Comparison of ENCODE assay signal across 14 cellular contexts in genomic region chr3:187798531-187799520, GRCh38. TPM values are rescaled to one million over a fixed set of nuclear protein-coding genes. Genes with fewer than 3 reads are reported as not detected.
DNase-seq lines count a peak whose midpoint lies in the region; ATAC-seq and TF ChIP-seq lines count a peak whose summit lies in the region.
"Had no signal": no experiment of that assay in that cellular context is flagged by ENCODE, and none has a peak within 500 bp of the region (broad histone marks: within the 10 kb centered on the region; RNA-seq: fewer than 3 reads in every experiment).

No MANE protein-coding gene starts in this region.

- no peaks in the 10 kb centered on the region for H3K27me3 Mint-ChIP-seq in activated CD8-positive, alpha-beta T cell treated with anti-CD3 and anti-CD28 coated beads, Interleukin-2, amount 10 ng/mL, durations not matched to agents 7 days and 5 days (ENCODE audit: low read depth)
- peaks cover 2% of the 10 kb centered on the region for H3K27me3 Mint-ChIP-seq in nephron progenitor cell (ENCODE audit: low read depth, poor library complexity)

- peaks cover 9% of the 10 kb centered on the region for H3K9me3 Mint-ChIP-seq in activated CD8-positive, alpha-beta T cell treated with anti-CD3 and anti-CD28 coated beads, Interleukin-2, amount 10 ng/mL, durations not matched to agents 7 days and 5 days (ENCODE audit: insufficient read depth)
- peaks cover 3% of the 10 kb centered on the region for H3K9me3 Mint-ChIP-seq in nephron progenitor cell

- peaks cover 46% of the 10 kb centered on the region for H3K36me3 Mint-ChIP-seq in activated CD8-positive, alpha-beta T cell treated with anti-CD3 and anti-CD28 coated beads, Interleukin-2, amount 10 ng/mL, durations not matched to agents 7 days and 5 days (ENCODE audit: low read depth)
- H3K36me3 Mint-ChIP-seq in nephron progenitor cell (ENCODE audit: low read depth): no peaks in the 10 kb centered on the region

- CTCF ChIA-PET in activated CD8-positive, alpha-beta T cell treated with anti-CD3 and anti-CD28 coated beads, Interleukin-2, amount 10 ng/mL, durations not matched to agents 7 days and 5 days (lab: Charles Lee): interaction anchor here (0.6 to 7.4 kb wide), 14 partner anchors 9 to 174 kb away, joined by 3 to 101 read pairs (median 4); partner anchors contain the start of gene BCL6

- H3K27ac Mint-ChIP-seq in activated CD8-positive, alpha-beta T cell treated with anti-CD3 and anti-CD28 coated beads, Interleukin-2, amount 10 ng/mL, durations not matched to agents 7 days and 5 days: peak overlapping the region; percentile 93
- peak overlapping the region; percentile 36 for H3K27ac Mint-ChIP-seq in nephron progenitor cell

- peak overlapping the region; percentile 39 for H3K4me3 Mint-ChIP-seq in activated CD8-positive, alpha-beta T cell treated with anti-CD3 and anti-CD28 coated beads, Interleukin-2, amount 10 ng/mL, durations not matched to agents 7 days and 5 days
- no peak overlapping the region for H3K4me3 Mint-ChIP-seq in nephron progenitor cell

- TF ChIP-seq CTCF in nephron progenitor cell (IDR thresholded peaks at IDR 0.05): no peak
- no peak for TF ChIP-seq CTCF in foreskin fibroblast (IDR thresholded peaks at IDR 0.05; ENCODE audit: low read depth, low read length)

- ATAC-seq in activated CD8-positive, alpha-beta T cell treated with anti-CD3 and anti-CD28 coated beads, Interleukin-2, amount 10 ng/mL, durations not matched to agents 7 days and 5 days: peak; percentile 54
- ATAC-seq in HG03045 (IDR thresholded peaks at IDR 0.05; ENCODE audit: unreplicated experiment) (no peak), HG02870 (IDR thresholded peaks at IDR 0.05; ENCODE audit: unreplicated experiment) (no peak)
- ATAC-seq: heart right ventricle had no signal

- peak; percentile 24 for DNase-seq in activated CD4-positive, alpha-beta T cell treated with anti-CD3 and anti-CD28 coated beads for 4 hours
- no peak for DNase-seq in activated CD4-positive, alpha-beta T cell treated with anti-CD3 and anti-CD28 coated beads for 1 hour
- peak; percentile 42 for DNase-seq in MV-4-11 (lab: John Stamatoyannopoulos, UW)
- peak; percentile 77 for DNase-seq in activated CD8-positive, alpha-beta T cell treated with anti-CD3 and anti-CD28 coated beads, Interleukin-2, amount 10 ng/mL, durations not matched to agents 7 days and 5 days
- DNase-seq in nephron progenitor cell: no peak
- no peak for DNase-seq in foreskin fibroblast
- DNase-seq: ACHN; effector memory CD4-positive, alpha-beta T cell; heart right ventricle; IMR-90; mesenchymal stem cell; retina had no signal

- no peak overlapping the region for H3K4me3 ChIP-seq in foreskin fibroblast (ENCODE audit: low read depth in 1 of 2, low read length in 2 of 2)
- H3K4me3 ChIP-seq: heart right ventricle had no signal

- H3K4me1 Mint-ChIP-seq in activated CD8-positive, alpha-beta T cell treated with anti-CD3 and anti-CD28 coated beads, Interleukin-2, amount 10 ng/mL, durations not matched to agents 7 days and 5 days (ENCODE audit: low read depth): peaks cover 73% of the 10 kb centered on the region
- peaks cover 29% of the 10 kb centered on the region for H3K4me1 Mint-ChIP-seq in nephron progenitor cell

- POLR2A ChIA-PET in activated CD8-positive, alpha-beta T cell treated with anti-CD3 and anti-CD28 coated beads, Interleukin-2, amount 10 ng/mL, durations not matched to agents 7 days and 5 days (lab: Charles Lee): interaction anchor here (0.6 to 8.6 kb wide), 7 partner anchors 13 to 844 kb away, joined by 3 to 195 read pairs (median 4); partner anchors contain the start of gene BCL6

RNA-seq across cellular contexts. Expression of gene BCL6, which starts 53.6 kb away (rescaled TPM):
- 10 to 100 TPM; 11.8 to 12.6 TPM for total RNA-seq in activated CD8-positive, alpha-beta T cell treated with anti-CD3 and anti-CD28 coated beads, Interleukin-2, amount 10 ng/mL, durations not matched to agents 7 days and 5 days

Comparison
In these comparisons a context has a peak if more than half of its experiments do, and no peak if none do; other contexts are left out.
1. DNase-seq: peak in activated CD4-positive, alpha-beta T cell treated with anti-CD3 and anti-CD28 coated beads for 4 hours (2 of 2), MV-4-11 (single experiment) and activated CD8-positive, alpha-beta T cell treated with anti-CD3 and anti-CD28 coated beads, Interleukin-2, amount 10 ng/mL, durations not matched to agents 7 days and 5 days (single experiment); none in activated CD4-positive, alpha-beta T cell treated with anti-CD3 and anti-CD28 coated beads for 1 hour (single experiment), nephron progenitor cell (single experiment) and foreskin fibroblast (0 of 2).